Comparison of ENCODE assay signal across 2 cellular contexts in genomic region chr9:133102190-133103021, GRCh38.
A peak's percentile ranks its signal among the peaks of the same experiment; 100 is the strongest.
TF ChIP-seq lines count a peak whose summit lies in the region.

No MANE protein-coding gene starts in this region.

TF ChIP-seq in GM12878, 131 proteins besides CTCF, POLR2A, EP300 and RAD21:
- no peak for TF ChIP-seq EGR1 (IDR thresholded peaks at IDR 0.05; ENCODE audit: borderline replicate concordance in 1 of 2, low read depth in 2 of 2, low read length in 2 of 2)
- no peak for TF ChIP-seq IRF5 (IDR thresholded peaks at IDR 0.05; ENCODE audit: borderline replicate concordance)
- TF ChIP-seq RCOR1 (conservative IDR thresholded peaks at IDR 0.05; ENCODE audit: low read depth, low read length) = no peak
- no peak for TF ChIP-seq USF2 (IDR thresholded peaks at IDR 0.05; ENCODE audit: borderline replicate concordance, low read depth, low read length)
- no peak for TF ChIP-seq ASH2L (IDR thresholded peaks at IDR 0.05; ENCODE audit: borderline replicate concordance, low read depth)
- no peak for TF ChIP-seq ELK1 (IDR thresholded peaks at IDR 0.05; ENCODE audit: low read depth, low read length)

TF ChIP-seq in HepG2, 621 proteins besides CTCF, POLR2A, EP300 and RAD21:
- no peak for TF ChIP-seq RARG (CRISPR knock-in tag; IDR thresholded peaks at IDR 0.05; ENCODE audit: low read depth)
- 0 out of 2 replicates have a peak, but pooled peaks have one; percentile 3 for TF ChIP-seq GABPA (IDR thresholded peaks at IDR 0.05; ENCODE audit: low read depth, low read length)
- TF ChIP-seq GABPA (CRISPR knock-in tag; IDR thresholded peaks at IDR 0.05; ENCODE audit: low read depth) = no peak
- no peak for TF ChIP-seq NFYB (CRISPR knock-in tag; IDR thresholded peaks at IDR 0.05)
- TF ChIP-seq ZNF501 (CRISPR knock-in tag; IDR thresholded peaks at IDR 0.05) = no peak
- peak; percentile 81 for TF ChIP-seq ZNF629 (CRISPR knock-in tag; conservative IDR thresholded peaks at IDR 0.05)
- TF ChIP-seq HNF1B (CRISPR knock-in tag; IDR thresholded peaks at IDR 0.05) = no peak
- TF ChIP-seq PRDM10 (CRISPR knock-in tag; IDR thresholded peaks at IDR 0.05; ENCODE audit: low read depth) = no peak
- TF ChIP-seq TRIM22 (IDR thresholded peaks at IDR 0.05) = no peak
- TF ChIP-seq TBX2 (CRISPR knock-in tag; IDR thresholded peaks at IDR 0.05; ENCODE audit: borderline replicate concordance) = no peak
